Comparison of ENCODE assay signal across 9 cellular contexts in the genomic region with DNA sequence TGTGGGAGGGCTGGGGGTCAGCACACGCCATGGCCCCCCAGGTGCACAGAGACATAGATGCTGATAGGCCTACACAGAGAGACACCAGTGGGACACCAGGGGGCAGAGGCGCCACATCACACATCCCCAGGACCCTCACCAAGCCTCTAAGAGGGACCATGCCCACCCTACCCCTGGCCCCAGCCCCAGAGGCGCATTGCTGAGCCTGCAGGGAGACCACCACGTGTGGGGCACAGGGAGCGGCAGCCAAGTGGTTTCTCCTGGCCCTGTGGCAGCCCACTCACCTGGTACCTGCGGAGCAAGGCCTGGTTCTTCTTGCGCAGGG. TPM values are rescaled to one million over a fixed set of nuclear protein-coding genes. Genes with fewer than 3 reads are reported as not detected.
A peak's percentile ranks its signal among the peaks of the same experiment; 100 is the strongest.
DNase-seq lines count a peak whose midpoint lies in the region; ATAC-seq and TF ChIP-seq lines count a peak whose summit lies in the region.
"Had no signal": no experiment of that assay in that cellular context is flagged by ENCODE, and none has a peak within 500 bp of the region (broad histone marks: within the 10 kb centered on the region; RNA-seq: fewer than 3 reads in every experiment).

No MANE protein-coding gene starts in this region.

- no peaks in the 10 kb centered on the region for H3K9me3 Mint-ChIP-seq in endodermal cell
- no peaks in the 10 kb centered on the region for H3K9me3 Mint-ChIP-seq in activated CD4-positive, alpha-beta T cell treated with anti-CD3 and anti-CD28 coated beads, Interleukin-2, amount 10 ng/mL, durations not matched to agents 7 days and 5 days
- no peaks in the 10 kb centered on the region for H3K9me3 Mint-ChIP-seq in stimulated activated naive CD8-positive, alpha-beta T cell treated with anti-CD3 and anti-CD28 coated beads, Interleukin-15, amount 100 ng/mL, for 72 hours

- H3K36me3 Mint-ChIP-seq in endodermal cell (ENCODE audit: low read depth) = no peaks in the 10 kb centered on the region
- H3K36me3 Mint-ChIP-seq in activated CD4-positive, alpha-beta T cell treated with anti-CD3 and anti-CD28 coated beads, Interleukin-2, amount 10 ng/mL, durations not matched to agents 7 days and 5 days (ENCODE audit: low read depth) = no peaks in the 10 kb centered on the region

- H3K4me1 Mint-ChIP-seq in endodermal cell = peaks cover 7% of the 10 kb centered on the region
- H3K4me1 Mint-ChIP-seq in activated CD4-positive, alpha-beta T cell treated with anti-CD3 and anti-CD28 coated beads, Interleukin-2, amount 10 ng/mL, durations not matched to agents 7 days and 5 days = peaks cover 12% of the 10 kb centered on the region
- peaks cover 27% of the 10 kb centered on the region for H3K4me1 Mint-ChIP-seq in stimulated activated naive CD8-positive, alpha-beta T cell treated with anti-CD3 and anti-CD28 coated beads, Interleukin-15, amount 100 ng/mL, for 72 hours

- no peak overlapping the region for H2AFZ ChIP-seq in OCI-LY1 (ENCODE audit: low read length)

- no peak overlapping the region for H3K9ac ChIP-seq in OCI-LY1 (ENCODE audit: low read length)
- no peak overlapping the region for H3K9ac ChIP-seq in endodermal cell (ENCODE audit: extremely low read depth, low read length, poor library complexity, severe bottlenecking)
- H3K9ac ChIP-seq in muscle layer of colon (ENCODE audit: low read length) = peak overlapping the region; percentile 99

- ATAC-seq in stimulated activated naive CD8-positive, alpha-beta T cell treated with anti-CD3 and anti-CD28 coated beads, Interleukin-15, amount 100 ng/mL, for 72 hours = no peak

- CTCF ChIA-PET in activated CD4-positive, alpha-beta T cell treated with anti-CD3 and anti-CD28 coated beads, Interleukin-2, amount 10 ng/mL, durations not matched to agents 7 days and 5 days (lab: Charles Lee) = interaction anchor here (1.0 to 6.0 kb wide), 15 partner anchors 12 to 129 kb away, joined by 3 to 78 read pairs (median 7); partner anchors contain the start of genes BAHD1, INAFM2, KNSTRN and PLCB2

- H3K27me3 ChIP-seq in OCI-LY1 (ENCODE audit: insufficient read depth, low read length) (no peaks in the 10 kb centered on the region; the same call in 1 of the 2 replicates), endodermal cell (ENCODE audit: control insufficient read depth, insufficient read depth, low read length, poor library complexity, severe bottlenecking) (no peaks in the 10 kb centered on the region), muscle layer of colon (ENCODE audit: control insufficient read depth in 1 of 2, insufficient read depth in 2 of 2, low read length in 2 of 2) (no peaks in the 10 kb centered on the region)

- peaks cover 10% of the 10 kb centered on the region for H3K27me3 Mint-ChIP-seq in endodermal cell (ENCODE audit: insufficient read depth)
- no peaks in the 10 kb centered on the region for H3K27me3 Mint-ChIP-seq in activated CD4-positive, alpha-beta T cell treated with anti-CD3 and anti-CD28 coated beads, Interleukin-2, amount 10 ng/mL, durations not matched to agents 7 days and 5 days
- H3K27me3 Mint-ChIP-seq in stimulated activated naive CD8-positive, alpha-beta T cell treated with anti-CD3 and anti-CD28 coated beads, Interleukin-15, amount 100 ng/mL, for 72 hours = no peaks in the 10 kb centered on the region

- H3K4me1 ChIP-seq in OCI-LY1 (ENCODE audit: insufficient read depth, low read length, severe bottlenecking) (peaks cover 7% of the 10 kb centered on the region), endodermal cell (ENCODE audit: control insufficient read depth, insufficient read depth, low read length) (no peaks in the 10 kb centered on the region), muscle layer of colon (ENCODE audit: insufficient read depth, low read length) (peaks cover 87% of the 10 kb centered on the region)

- H3F3A ChIP-seq in OCI-LY1 (ENCODE audit: insufficient read depth, low read length) = no peaks in the 10 kb centered on the region

- no peak overlapping the region for H3K4me2 ChIP-seq in OCI-LY1 (ENCODE audit: low read length)

- POLR2A ChIA-PET in activated CD4-positive, alpha-beta T cell treated with anti-CD3 and anti-CD28 coated beads, Interleukin-2, amount 10 ng/mL, durations not matched to agents 7 days and 5 days (lab: Charles Lee) = no interaction called here

- H3K4me3 ChIP-seq in OCI-LY1 (ENCODE audit: low read depth, low read length, poor library complexity, severe bottlenecking) (no peak overlapping the region), endodermal cell (ENCODE audit: low read length) (no peak overlapping the region), muscle layer of colon (ENCODE audit: low read depth in 1 of 2, low read length in 2 of 2) (peak overlapping the region; percentile 63 to 93)

- H3K9me3 ChIP-seq in OCI-LY1 (ENCODE audit: low read length) = no peaks in the 10 kb centered on the region
- no peaks in the 10 kb centered on the region for H3K9me3 ChIP-seq in endodermal cell (ENCODE audit: control insufficient read depth, low read length)
- no peaks in the 10 kb centered on the region for H3K9me3 ChIP-seq in muscle layer of colon (ENCODE audit: low read length)

- no peaks in the 10 kb centered on the region for H3K79me2 ChIP-seq in OCI-LY1 (ENCODE audit: insufficient read depth, low read length)

- DNase-seq in A172 (ENCODE audit: low spot score) (peak; percentile 34), endodermal cell (no peak), NCI-H146 treated with DMSO at 0.1 percent for 48 hours (lab: John Stamatoyannopoulos, UW; ENCODE audit: unreplicated experiment) (no peak)
- no peak for DNase-seq in activated CD4-positive, alpha-beta T cell treated with anti-CD3 and anti-CD28 coated beads, Interleukin-2, amount 10 ng/mL, durations not matched to agents 7 days and 5 days
- no peak for DNase-seq in activated CD4-positive, alpha-beta T cell treated with anti-CD3 and anti-CD28 coated beads, Interleukin-2, amount 50 U/mL, for 4 hours
- DNase-seq in stimulated activated naive CD8-positive, alpha-beta T cell treated with anti-CD3 and anti-CD28 coated beads, Interleukin-15, amount 100 ng/mL, for 72 hours = no peak
- DNase-seq: stimulated activated CD4-positive, alpha-beta T cell treated with anti-CD3 and anti-CD28 coated beads, Interleukin-4, amount 100 ng/mL, for 24 hours had no signal

- H4K20me1 ChIP-seq in OCI-LY1 (ENCODE audit: insufficient read depth, low read length) = no peaks in the 10 kb centered on the region

- H3K4me3 Mint-ChIP-seq in endodermal cell = no peak overlapping the region
- no peak overlapping the region for H3K4me3 Mint-ChIP-seq in activated CD4-positive, alpha-beta T cell treated with anti-CD3 and anti-CD28 coated beads, Interleukin-2, amount 10 ng/mL, durations not matched to agents 7 days and 5 days
- H3K4me3 Mint-ChIP-seq in stimulated activated naive CD8-positive, alpha-beta T cell treated with anti-CD3 and anti-CD28 coated beads, Interleukin-15, amount 100 ng/mL, for 72 hours = no peak overlapping the region

- no peaks in the 10 kb centered on the region for H3K9me2 ChIP-seq in OCI-LY1 (ENCODE audit: low read depth, low read length)

- H3K36me3 ChIP-seq in OCI-LY1 (ENCODE audit: insufficient read depth, low read length) (no peaks in the 10 kb centered on the region), endodermal cell (ENCODE audit: control insufficient read depth, insufficient read depth, low read length) (no peaks in the 10 kb centered on the region), muscle layer of colon (ENCODE audit: insufficient read depth, low read length) (peaks cover 23% of the 10 kb centered on the region)

- 89 to 91% methylated on average over 6 to 7 of the region's 7 CpGs for WGBS in endodermal cell (ENCODE audit: insufficient coverage in 1 of 2, insufficient read length in 1 of 2), 2 experiments

- H3K27ac ChIP-seq in OCI-LY1 (ENCODE audit: low read depth, low read length, poor library complexity, severe bottlenecking) (no peak overlapping the region), endodermal cell (ENCODE audit: low read depth, low read length) (no peak overlapping the region), muscle layer of colon (ENCODE audit: low read depth, low read length) (peak overlapping the region; percentile 95)

- TF ChIP-seq CTCF in OCI-LY1 (IDR thresholded peaks at IDR 0.05; ENCODE audit: low read length) (peak; percentile 19; the same call in 1 of the 2 replicates), endodermal cell (conservative IDR thresholded peaks at IDR 0.05) (peak; percentile 48)

- H3K27ac Mint-ChIP-seq in endodermal cell = no peak overlapping the region
- no peak overlapping the region for H3K27ac Mint-ChIP-seq in activated CD4-positive, alpha-beta T cell treated with anti-CD3 and anti-CD28 coated beads, Interleukin-2, amount 10 ng/mL, durations not matched to agents 7 days and 5 days
- no peak overlapping the region for H3K27ac Mint-ChIP-seq in stimulated activated naive CD8-positive, alpha-beta T cell treated with anti-CD3 and anti-CD28 coated beads, Interleukin-15, amount 100 ng/mL, for 72 hours

RNA-seq across cellular contexts. Expression of gene CCDC9B, which starts 1.2 kb away (rescaled TPM):
- 4.4 and 12.1 TPM in 2 replicates for total RNA-seq in A172 (2014; rRNA removed; shearing (Covaris generic))
- under 1 TPM; 0.15 to 0.42 TPM for total RNA-seq in endodermal cell
- 0.57 TPM for polyA plus RNA-seq in endodermal cell (2013, experiment 1 of 2)
- 0.12 TPM for polyA plus RNA-seq in endodermal cell (2013, experiment 2 of 2)
- total RNA-seq in activated CD4-positive, alpha-beta T cell treated with anti-CD3 and anti-CD28 coated beads, Interleukin-2, amount 10 ng/mL, durations not matched to agents 7 days and 5 days = 1 to 10 TPM in 1 of 2 experiments, under 1 TPM in 1; 0.81 to 1.0 TPM

RNA-seq across cellular contexts. Expression of gene PHGR1, which starts 11.2 kb away (rescaled TPM):
- total RNA-seq in A172 (2014; rRNA removed; shearing (Covaris generic)) = not detected in 2 replicates
- total RNA-seq in endodermal cell = not detected
- not detected for polyA plus RNA-seq in endodermal cell (2013, experiment 1 of 2)
- polyA plus RNA-seq in endodermal cell (2013, experiment 2 of 2) = not detected
- total RNA-seq in activated CD4-positive, alpha-beta T cell treated with anti-CD3 and anti-CD28 coated beads, Interleukin-2, amount 10 ng/mL, durations not matched to agents 7 days and 5 days = not detected

RNA-seq across cellular contexts. Expression of gene INAFM2, which starts 16.1 kb away (rescaled TPM):
- total RNA-seq in A172 (2014; rRNA removed; shearing (Covaris generic)) = 12.7 and 14.7 TPM in 2 replicates
- 1 to 10 TPM; 4.6 to 8.6 TPM for total RNA-seq in endodermal cell
- 22.2 TPM for polyA plus RNA-seq in endodermal cell (2013, experiment 1 of 2)
- polyA plus RNA-seq in endodermal cell (2013, experiment 2 of 2) = 19.8 TPM
- total RNA-seq in activated CD4-positive, alpha-beta T cell treated with anti-CD3 and anti-CD28 coated beads, Interleukin-2, amount 10 ng/mL, durations not matched to agents 7 days and 5 days = 1 to 10 TPM; 6.6 to 8.5 TPM

RNA-seq across cellular contexts. Expression of gene DISP2, which starts 18.4 kb away (rescaled TPM):
- total RNA-seq in A172 (2014; rRNA removed; shearing (Covaris generic)) = 0.19 and 0.36 TPM in 2 replicates
- total RNA-seq in endodermal cell = under 1 TPM; 0.04 to 0.40 TPM
- 1.1 TPM for polyA plus RNA-seq in endodermal cell (2013, experiment 1 of 2)
- polyA plus RNA-seq in endodermal cell (2013, experiment 2 of 2) = 1.9 TPM
- 1 to 10 TPM in 1 of 2 experiments, under 1 TPM in 1; 0.60 to 1.4 TPM for total RNA-seq in activated CD4-positive, alpha-beta T cell treated with anti-CD3 and anti-CD28 coated beads, Interleukin-2, amount 10 ng/mL, durations not matched to agents 7 days and 5 days

RNA-seq across cellular contexts. Expression of gene PLCB2, which starts 31.8 kb away (rescaled TPM):
- not detected in 2 replicates for total RNA-seq in A172 (2014; rRNA removed; shearing (Covaris generic))
- total RNA-seq in endodermal cell = 1 to 10 TPM; 4.4 to 5.3 TPM
- 5.8 TPM for polyA plus RNA-seq in endodermal cell (2013, experiment 1 of 2)
- polyA plus RNA-seq in endodermal cell (2013, experiment 2 of 2) = 5.2 TPM
- total RNA-seq in activated CD4-positive, alpha-beta T cell treated with anti-CD3 and anti-CD28 coated beads, Interleukin-2, amount 10 ng/mL, durations not matched to agents 7 days and 5 days = 100 to 1,000 TPM; 195 to 196 TPM

Comparison
In these comparisons a context has a peak if more than half of its experiments do, and no peak if none do; other contexts are left out.
1. H3K4me3 ChIP-seq: peak in muscle layer of colon (2 of 2); none in OCI-LY1 (single experiment) and endodermal cell (single experiment).